Comparison of ENCODE assay signal across 1 cellular context in the genomic region with DNA sequence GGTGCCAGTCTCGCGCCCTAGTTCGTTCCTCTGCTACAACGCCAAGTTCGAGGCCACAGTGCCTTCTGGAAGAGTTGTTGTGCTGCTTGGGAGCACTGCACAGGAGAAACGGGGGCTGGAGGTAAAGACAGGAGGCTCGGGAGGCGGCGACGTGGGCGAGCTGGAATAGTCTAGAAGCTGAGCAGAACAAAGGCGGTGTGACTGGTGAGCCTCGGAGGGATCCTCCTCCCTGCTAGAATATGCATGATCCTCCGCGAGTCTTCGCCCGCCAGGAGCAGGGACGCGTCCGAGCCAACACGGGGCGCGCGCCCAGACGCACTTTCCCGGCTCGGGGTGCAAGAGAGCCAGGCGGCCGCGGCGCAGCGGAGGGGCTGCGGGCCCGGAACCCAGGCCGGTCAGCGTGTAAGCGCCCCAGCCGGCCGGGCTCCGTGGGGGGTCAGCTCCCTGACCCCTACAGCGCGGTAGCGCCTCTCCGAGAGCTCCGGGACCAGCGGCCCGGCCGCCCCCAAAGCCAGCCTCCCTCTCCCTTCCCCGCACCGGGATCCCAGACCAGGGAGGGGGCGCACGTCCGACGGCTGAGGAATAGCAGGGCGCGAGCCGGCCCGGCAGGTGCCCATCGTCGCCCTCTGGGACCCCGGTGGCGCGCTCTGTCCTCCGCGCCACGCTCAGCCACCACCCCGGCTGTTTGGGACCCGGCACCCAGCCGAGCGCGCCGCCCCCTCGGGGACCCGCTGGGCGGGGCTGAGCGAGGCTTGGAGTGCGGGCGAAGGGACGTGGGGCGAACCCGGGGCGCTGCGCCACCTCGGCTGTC.
A peak's percentile ranks its signal among the peaks of the same experiment; 100 is the strongest.
TF ChIP-seq lines count a peak whose summit lies in the region.

No MANE protein-coding gene starts in this region.

TF ChIP-seq in WTC11, 78 proteins besides CTCF, POLR2A, EP300 and RAD21 (continued from another document):
- TF ChIP-seq, protein P1, sequence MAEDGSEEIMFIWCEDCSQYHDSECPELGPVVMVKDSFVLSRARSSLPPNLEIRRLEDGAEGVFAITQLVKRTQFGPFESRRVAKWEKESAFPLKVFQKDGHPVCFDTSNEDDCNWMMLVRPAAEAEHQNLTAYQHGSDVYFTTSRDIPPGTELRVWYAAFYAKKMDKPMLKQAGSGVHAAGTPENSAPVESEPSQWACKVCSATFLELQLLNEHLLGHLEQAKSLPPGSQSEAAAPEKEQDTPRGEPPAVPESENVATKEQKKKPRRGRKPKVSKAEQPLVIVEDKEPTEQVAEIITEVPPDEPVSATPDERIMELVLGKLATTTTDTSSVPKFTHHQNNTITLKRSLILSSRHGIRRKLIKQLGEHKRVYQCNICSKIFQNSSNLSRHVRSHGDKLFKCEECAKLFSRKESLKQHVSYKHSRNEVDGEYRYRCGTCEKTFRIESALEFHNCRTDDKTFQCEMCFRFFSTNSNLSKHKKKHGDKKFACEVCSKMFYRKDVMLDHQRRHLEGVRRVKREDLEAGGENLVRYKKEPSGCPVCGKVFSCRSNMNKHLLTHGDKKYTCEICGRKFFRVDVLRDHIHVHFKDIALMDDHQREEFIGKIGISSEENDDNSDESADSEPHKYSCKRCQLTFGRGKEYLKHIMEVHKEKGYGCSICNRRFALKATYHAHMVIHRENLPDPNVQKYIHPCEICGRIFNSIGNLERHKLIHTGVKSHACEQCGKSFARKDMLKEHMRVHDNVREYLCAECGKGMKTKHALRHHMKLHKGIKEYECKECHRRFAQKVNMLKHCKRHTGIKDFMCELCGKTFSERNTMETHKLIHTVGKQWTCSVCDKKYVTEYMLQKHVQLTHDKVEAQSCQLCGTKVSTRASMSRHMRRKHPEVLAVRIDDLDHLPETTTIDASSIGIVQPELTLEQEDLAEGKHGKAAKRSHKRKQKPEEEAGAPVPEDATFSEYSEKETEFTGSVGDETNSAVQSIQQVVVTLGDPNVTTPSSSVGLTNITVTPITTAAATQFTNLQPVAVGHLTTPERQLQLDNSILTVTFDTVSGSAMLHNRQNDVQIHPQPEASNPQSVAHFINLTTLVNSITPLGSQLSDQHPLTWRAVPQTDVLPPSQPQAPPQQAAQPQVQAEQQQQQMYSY (CRISPR knock-in tag; IDR thresholded peaks at IDR 0.05): peak; percentile 53; the same call in 1 of the 2 replicates
- TF ChIP-seq, protein P2, sequence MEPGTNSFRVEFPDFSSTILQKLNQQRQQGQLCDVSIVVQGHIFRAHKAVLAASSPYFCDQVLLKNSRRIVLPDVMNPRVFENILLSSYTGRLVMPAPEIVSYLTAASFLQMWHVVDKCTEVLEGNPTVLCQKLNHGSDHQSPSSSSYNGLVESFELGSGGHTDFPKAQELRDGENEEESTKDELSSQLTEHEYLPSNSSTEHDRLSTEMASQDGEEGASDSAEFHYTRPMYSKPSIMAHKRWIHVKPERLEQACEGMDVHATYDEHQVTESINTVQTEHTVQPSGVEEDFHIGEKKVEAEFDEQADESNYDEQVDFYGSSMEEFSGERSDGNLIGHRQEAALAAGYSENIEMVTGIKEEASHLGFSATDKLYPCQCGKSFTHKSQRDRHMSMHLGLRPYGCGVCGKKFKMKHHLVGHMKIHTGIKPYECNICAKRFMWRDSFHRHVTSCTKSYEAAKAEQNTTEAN (CRISPR knock-in tag; IDR thresholded peaks at IDR 0.05): 0 out of 2 replicates have a peak, but pooled peaks have one; percentile 74
- TF ChIP-seq KAT7 (CRISPR knock-in tag; IDR thresholded peaks at IDR 0.05; ENCODE audit: borderline replicate concordance): 0 out of 2 replicates have a peak, but pooled peaks have one; percentile 29
